Comparison of ENCODE assay signal across 11 cellular contexts in the genomic region with DNA sequence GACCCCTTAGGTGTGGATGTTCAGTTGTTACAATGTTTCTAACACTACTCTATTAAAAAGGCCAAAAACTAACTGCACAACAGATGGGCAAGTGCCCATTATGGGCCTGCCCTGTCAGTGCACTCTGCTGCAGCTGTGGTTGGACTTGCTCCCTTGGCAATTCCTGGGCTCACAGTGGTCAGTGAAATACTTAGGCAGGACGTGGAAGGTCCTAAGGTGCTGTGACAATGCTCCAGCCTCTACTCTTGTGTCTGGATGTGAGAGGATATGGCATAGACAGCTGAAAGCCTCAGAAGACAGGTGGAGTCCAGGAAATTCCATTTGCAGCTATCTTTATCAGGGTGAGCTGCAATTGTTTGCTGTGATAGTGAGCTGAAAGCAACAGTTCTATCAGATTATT.
"Had no signal": no experiment of that assay in that cellular context is flagged by ENCODE, and none has a peak within 500 bp of the region (broad histone marks: within the 10 kb centered on the region; RNA-seq: fewer than 3 reads in every experiment).

No MANE protein-coding gene starts in this region.

- H3K9me3 Mint-ChIP-seq: activated naive CD4-positive, alpha-beta T cell treated with anti-CD3 and anti-CD28 coated beads for 36 hours; activated T-helper 2 cell treated with anti-CD3 and anti-CD28 coated beads, Interferon-gamma antibody, Interleukin-2, Interleukin-4, amounts not matched to agents 10 μg/mL and 5 μg/mL and 100 μg/mL, durations not matched to agents 14 hours and 24 hours and 36 hours; stimulated activated effector memory CD8-positive, alpha-beta T cell treated with anti-CD3 and anti-CD28 coated beads, Interleukin-12 subunit alpha, Interleukin-12 subunit beta, amount 100 ng/mL, for 72 hours had no signal

- H3K4me1 ChIP-seq: ascending aorta, gastrocnemius medialis had no signal

- ATAC-seq: gastrocnemius medialis had no signal

- DNase-seq: activated CD4-positive, alpha-beta T cell treated with anti-CD3 and anti-CD28 coated beads for 1 hour; activated CD4-positive, alpha-beta T cell treated with anti-CD3 and anti-CD28 coated beads, Interleukin-2, amount 50 U/mL, for 4 hours; activated naive CD4-positive, alpha-beta T cell treated with anti-CD3 and anti-CD28 coated beads for 36 hours; gastrocnemius medialis had no signal

- H3K4me1 Mint-ChIP-seq: stimulated activated effector memory CD8-positive, alpha-beta T cell treated with anti-CD3 and anti-CD28 coated beads, Interleukin-12 subunit alpha, Interleukin-12 subunit beta, amount 100 ng/mL, for 72 hours had no signal

- H3K27me3 ChIP-seq: ascending aorta, gastrocnemius medialis had no signal

- H3K36me3 ChIP-seq: ascending aorta, gastrocnemius medialis had no signal

- FAIRE-seq: bronchial epithelial cell, islet of Langerhans had no signal

- H3K4me3 ChIP-seq: ascending aorta, gastrocnemius medialis, lung had no signal

- H3K36me3 Mint-ChIP-seq: mesothelial cell of epicardium; stimulated activated effector memory CD8-positive, alpha-beta T cell treated with anti-CD3 and anti-CD28 coated beads, Interleukin-12 subunit alpha, Interleukin-12 subunit beta, amount 100 ng/mL, for 72 hours had no signal

- H3K27ac ChIP-seq: ascending aorta, gastrocnemius medialis had no signal

- H3K27ac Mint-ChIP-seq: activated naive CD4-positive, alpha-beta T cell treated with anti-CD3 and anti-CD28 coated beads for 36 hours; activated T-helper 2 cell treated with anti-CD3 and anti-CD28 coated beads, Interferon-gamma antibody, Interleukin-2, Interleukin-4, amounts not matched to agents 10 μg/mL and 5 μg/mL and 100 μg/mL, durations not matched to agents 14 hours and 24 hours and 36 hours; stimulated activated effector memory CD8-positive, alpha-beta T cell treated with anti-CD3 and anti-CD28 coated beads, Interleukin-12 subunit alpha, Interleukin-12 subunit beta, amount 100 ng/mL, for 72 hours had no signal

- H3K4me3 Mint-ChIP-seq: activated naive CD4-positive, alpha-beta T cell treated with anti-CD3 and anti-CD28 coated beads for 36 hours; mesothelial cell of epicardium; stimulated activated effector memory CD8-positive, alpha-beta T cell treated with anti-CD3 and anti-CD28 coated beads, Interleukin-12 subunit alpha, Interleukin-12 subunit beta, amount 100 ng/mL, for 72 hours had no signal

- H3K9me3 ChIP-seq: ascending aorta, gastrocnemius medialis had no signal
